Comparison of ENCODE assay signal across 1 cellular context in genomic region chr18:12321331-12321730, GRCh38.
TF ChIP-seq lines count a peak whose summit lies in the region.

No MANE protein-coding gene starts in this region.

TF ChIP-seq in K562, 482 proteins besides CTCF, POLR2A, EP300 and RAD21 (continued from another document):
- TF ChIP-seq AFF4 (CRISPR knock-in tag; IDR thresholded peaks at IDR 0.05): no peak
- TF ChIP-seq TAF15 (IDR thresholded peaks at IDR 0.05; ENCODE audit: low read depth, low read length): no peak
- no peak for TF ChIP-seq SNRNP70 (optimal IDR thresholded peaks at IDR 0.05; ENCODE audit: low read depth, low read length)
- no peak for TF ChIP-seq HCFC1 (IDR thresholded peaks at IDR 0.05; ENCODE audit: low read depth, low read length)
